21 cellular contexts compared by ENCODE assay signal in genomic region chr13:34720618-34721017, GRCh38.
"Had no signal": no experiment of that assay in that cellular context is flagged by ENCODE, and none has a peak within 500 bp of the region (broad histone marks: within the 10 kb centered on the region; RNA-seq: fewer than 3 reads in every experiment).

No MANE protein-coding gene starts in this region.

- ATAC-seq: effector memory CD8-positive, alpha-beta T cell; gastrocnemius medialis; left ventricle myocardium superior; lower lobe of right lung; naive thymus-derived CD8-positive, alpha-beta T cell; right cardiac atrium; stimulated activated effector memory CD8-positive, alpha-beta T cell treated with anti-CD3 and anti-CD28 coated beads, Interleukin-12 subunit alpha, Interleukin-12 subunit beta, amount 100 ng/mL, for 72 hours had no signal

- H3K36me3 ChIP-seq: gastrocnemius medialis, lower lobe of right lung, prostate gland, sigmoid colon, tibial artery, upper lobe of left lung had no signal

- H3K27me3 ChIP-seq: gastrocnemius medialis, sigmoid colon, testis, tibial artery, upper lobe of left lung had no signal

- H3K4me1 ChIP-seq: lower lobe of right lung, prostate gland, sigmoid colon, testis, tibial artery, upper lobe of left lung had no signal

- H3K4me3 ChIP-seq: gastrocnemius medialis, lower lobe of right lung, prostate gland, sigmoid colon, testis, tibial artery, upper lobe of left lung had no signal

- H3K9me3 ChIP-seq: gastrocnemius medialis, lower lobe of right lung, prostate gland, sigmoid colon, testis, tibial artery, upper lobe of left lung had no signal

- H3K27ac ChIP-seq: gastrocnemius medialis, lower lobe of right lung, prostate gland, sigmoid colon, testis, tibial artery, upper lobe of left lung had no signal

- DNase-seq: cortex of kidney; effector memory CD8-positive, alpha-beta T cell; foreskin fibroblast; gastrocnemius medialis; head of caudate nucleus; left ventricle myocardium superior; lower lobe of right lung; naive thymus-derived CD8-positive, alpha-beta T cell; nephron progenitor cell; nucleus accumbens; right cardiac atrium; sigmoid colon; stimulated activated CD4-positive, alpha-beta T cell treated with anti-CD3 and anti-CD28 coated beads, Interleukin-2, amount 100 ng/mL, for 24 hours; stimulated activated CD4-positive, alpha-beta T cell treated with anti-CD3 and anti-CD28 coated beads, Interleukin-4, amount 100 ng/mL, for 24 hours; stimulated activated naive CD4-positive, alpha-beta T cell treated with Interleukin-2 at 50 U/mL for 16 hours; substantia nigra; testis; tibial artery; upper lobe of left lung had no signal
